16 cellular contexts compared by ENCODE assay signal in the genomic region with DNA sequence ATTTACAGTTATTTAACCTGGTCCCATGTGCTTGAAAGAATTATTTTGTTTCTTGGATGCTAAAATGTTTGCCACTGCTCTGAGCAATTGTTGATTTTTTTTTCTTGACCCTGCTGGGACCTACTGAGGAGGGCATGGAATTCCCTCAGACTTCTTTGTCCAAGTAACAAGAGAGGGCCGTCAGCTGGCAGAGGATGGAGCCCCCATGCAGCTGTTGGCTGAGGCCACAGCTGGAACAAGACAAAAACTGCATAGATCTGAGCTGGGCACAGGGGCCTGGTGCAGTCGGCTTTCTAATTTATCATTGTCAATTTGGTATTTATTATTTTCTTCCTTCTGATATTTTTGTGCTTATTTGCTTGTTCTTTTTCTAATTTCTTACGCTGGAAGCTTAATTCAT. TPM values are rescaled to one million over a fixed set of nuclear protein-coding genes. Genes with fewer than 3 reads are reported as not detected.
DNase-seq lines count a peak whose midpoint lies in the region; ATAC-seq and TF ChIP-seq lines count a peak whose summit lies in the region.
"Had no signal": no experiment of that assay in that cellular context is flagged by ENCODE, and none has a peak within 500 bp of the region (broad histone marks: within the 10 kb centered on the region; RNA-seq: fewer than 3 reads in every experiment).

No MANE protein-coding gene starts in this region.

- TF ChIP-seq CTCF in endodermal cell (conservative IDR thresholded peaks at IDR 0.05) (no peak), vagina (IDR thresholded peaks at IDR 0.05) (no peak)

- H3K36me3 Mint-ChIP-seq in endodermal cell (ENCODE audit: low read depth), result no peaks in the 10 kb centered on the region

- H3K36me3 ChIP-seq in endodermal cell (ENCODE audit: control insufficient read depth, insufficient read depth, low read length), result no peaks in the 10 kb centered on the region
- H3K36me3 ChIP-seq in vagina, result no peaks in the 10 kb centered on the region
- no peaks in the 10 kb centered on the region for H3K36me3 ChIP-seq in H7 (replicated peaks; ENCODE audit: control insufficient read depth, insufficient read depth, low read length)

- intact Hi-C loops in vagina (cut with DNase I), result no loop called here

- no peaks in the 10 kb centered on the region for H3K9me3 ChIP-seq in endodermal cell (ENCODE audit: control insufficient read depth, low read length)
- H3K9me3 ChIP-seq in vagina, result no peaks in the 10 kb centered on the region
- H3K9me3 ChIP-seq: A549 had no signal

- DNase-seq in activated CD8-positive, alpha-beta memory T cell treated with anti-CD3 and anti-CD28 coated beads for 24 hours, result peak; percentile 21
- no peak for DNase-seq in activated CD8-positive, alpha-beta memory T cell treated with anti-CD3 and anti-CD28 coated beads, Interleukin-2, amount 50 U/mL, for 4 hours
- DNase-seq in endodermal cell (no peak), left kidney (ENCODE audit: low read depth, low spot score) (peak; percentile 84), putamen (ENCODE audit: low spot score) (peak; percentile 55), vagina (ENCODE audit: extremely low spot score in 2 of 2) (no peak), H7 (no peak)
- DNase-seq: AML-193; Caco-2; CD4-positive, alpha-beta T cell; GOT3; H9 had no signal

- no peak overlapping the region for H3K9ac ChIP-seq in endodermal cell (ENCODE audit: extremely low read depth, low read length, poor library complexity, severe bottlenecking)

- no peak for TF ChIP-seq POLR2A in vagina (IDR thresholded peaks at IDR 0.05)

- ATAC-seq in HG02642 (IDR thresholded peaks at IDR 0.05; ENCODE audit: poor library complexity, unreplicated experiment), result no peak
- ATAC-seq: A549 had no signal

- peak overlapping the region; percentile 63 for H3K27ac ChIP-seq in endodermal cell (ENCODE audit: low read depth, low read length)
- H3K27ac ChIP-seq in vagina, result no peak overlapping the region
- H3K27ac ChIP-seq: 22Rv1, A549, C4-2B had no signal

- H3K9me3 Mint-ChIP-seq in endodermal cell, result no peaks in the 10 kb centered on the region
- H3K9me3 Mint-ChIP-seq: CD4-positive, alpha-beta T cell; H9 had no signal

- H3K4me1 ChIP-seq in endodermal cell (ENCODE audit: control insufficient read depth, insufficient read depth, low read length), result no peaks in the 10 kb centered on the region
- no peaks in the 10 kb centered on the region for H3K4me1 ChIP-seq in vagina
- H3K4me1 ChIP-seq: A549, Caco-2 had no signal

- H3K4me3 Mint-ChIP-seq in endodermal cell, result no peak overlapping the region
- H3K4me3 Mint-ChIP-seq: CD4-positive, alpha-beta T cell; H9 had no signal

- peaks cover 16% of the 10 kb centered on the region for H3K27me3 Mint-ChIP-seq in endodermal cell (ENCODE audit: insufficient read depth)
- H3K27me3 Mint-ChIP-seq: CD4-positive, alpha-beta T cell had no signal

- no peak overlapping the region for H3K27ac Mint-ChIP-seq in endodermal cell
- H3K27ac Mint-ChIP-seq: CD4-positive, alpha-beta T cell; H9 had no signal

- H3K4me1 Mint-ChIP-seq in endodermal cell, result no peaks in the 10 kb centered on the region

- H3K4me3 ChIP-seq in endodermal cell (ENCODE audit: low read length) (no peak overlapping the region), vagina (no peak overlapping the region), H7 (ENCODE audit: insufficient read depth, low read depth, low read length) (no peak overlapping the region)
- H3K4me3 ChIP-seq: A549 had no signal

- WGBS in endodermal cell (ENCODE audit: insufficient coverage in 1 of 2, insufficient read length in 1 of 2), 2 experiments, result 82% methylated on average over 2 of the region's 3 CpGs; no CpG with 5 or more reads in 1 of the 2 experiments

- H3K27me3 ChIP-seq in endodermal cell (ENCODE audit: control insufficient read depth, insufficient read depth, low read length, poor library complexity, severe bottlenecking) (peaks cover 4% of the 10 kb centered on the region), vagina (no peaks in the 10 kb centered on the region), H7 (ENCODE audit: control insufficient read depth, insufficient read depth, low read length) (no peaks in the 10 kb centered on the region)

RNA-seq across cellular contexts. Expression of a gene that starts 39.6 kb away (rescaled TPM):
- total RNA-seq in endodermal cell (1 to 10 TPM; 1.6 to 5.4 TPM), vagina (18.7 TPM)
- 1.5 TPM for polyA plus RNA-seq in endodermal cell (2013, experiment 1 of 2)
- polyA plus RNA-seq in endodermal cell (2013, experiment 2 of 2), result 1.7 TPM
- 0.07 and 0.92 TPM in 2 replicates for total RNA-seq in H7 (2014; rRNA removed; shearing (Covaris generic))
- total RNA-seq: Caco-2 had no signal

Comparison
In these comparisons a context has a peak if more than half of its experiments do, and no peak if none do; other contexts are left out.
1. DNase-seq: peak in activated CD8-positive, alpha-beta memory T cell treated with anti-CD3 and anti-CD28 coated beads for 24 hours (single experiment), left kidney (single experiment) and putamen (single experiment); none in activated CD8-positive, alpha-beta memory T cell treated with anti-CD3 and anti-CD28 coated beads, Interleukin-2, amount 50 U/mL, for 4 hours (single experiment), endodermal cell (single experiment), vagina (0 of 2) and H7 (single experiment).